Comparison of ENCODE assay signal across 26 cellular contexts in the genomic region with DNA sequence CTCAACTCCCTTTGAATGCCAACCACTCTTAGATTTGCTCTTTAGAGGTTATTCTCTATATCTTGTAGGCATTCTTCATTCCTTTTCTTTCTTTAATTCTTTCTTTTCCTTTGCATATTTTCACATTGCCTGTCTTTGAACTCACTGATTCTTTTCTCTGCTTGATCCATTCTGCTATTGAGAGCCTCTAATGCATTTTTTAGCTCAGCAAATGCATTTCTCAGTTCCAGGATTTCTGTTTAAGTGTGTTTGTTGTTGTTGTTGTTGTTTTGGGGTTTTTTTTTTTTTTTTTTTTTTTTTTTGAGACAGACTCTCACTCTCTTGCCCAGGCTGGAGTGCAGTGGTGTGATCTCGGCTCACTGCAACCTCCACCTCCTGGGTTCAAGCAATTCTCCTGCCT.
"Had no signal": no experiment of that assay in that cellular context is flagged by ENCODE, and none has a peak within 500 bp of the region (broad histone marks: within the 10 kb centered on the region; RNA-seq: fewer than 3 reads in every experiment).

No MANE protein-coding gene starts in this region.

- H3K4me1 ChIP-seq: esophagus squamous epithelium, gastrocnemius medialis, heart left ventricle, parathyroid adenoma, right atrium auricular region, sigmoid colon, stomach, thyroid gland, vagina had no signal

- DNase-seq: cortex of kidney; effector memory CD8-positive, alpha-beta T cell; erythroblast; esophagus squamous epithelium; foreskin fibroblast; gastrocnemius medialis; heart left ventricle; kidney; naive B cell; sigmoid colon; stimulated activated CD4-positive, alpha-beta T cell treated with anti-CD3 and anti-CD28 coated beads, Interleukin-2, amount 100 ng/mL, for 24 hours; stimulated activated CD4-positive, alpha-beta T cell treated with anti-CD3 and anti-CD28 coated beads, Interleukin-4, amount 100 ng/mL, for 24 hours; stimulated activated naive CD4-positive, alpha-beta T cell treated with Interleukin-2 at 50 U/mL for 16 hours; stomach; thyroid gland; trophoblast cell had no signal

- H3K4me2 ChIP-seq: hepatocyte had no signal

- H3K9ac ChIP-seq: parathyroid adenoma had no signal

- H3K9me3 ChIP-seq: esophagus squamous epithelium, gastrocnemius medialis, sigmoid colon, thyroid gland, vagina had no signal

- FAIRE-seq: endometrium, kidney had no signal

- H3K79me2 ChIP-seq: hepatocyte, parathyroid adenoma had no signal

- H3K27ac ChIP-seq: esophagus squamous epithelium, gastrocnemius medialis, heart left ventricle, hepatocyte, neutrophil, parathyroid adenoma, right atrium auricular region, sigmoid colon, stomach, thyroid gland, vagina had no signal

- H3K36me3 ChIP-seq: esophagus squamous epithelium, gastrocnemius medialis, heart left ventricle, neutrophil, right atrium auricular region, sigmoid colon, stomach, thyroid gland, vagina had no signal

- H3K4me3 ChIP-seq: esophagus squamous epithelium, gastrocnemius medialis, heart left ventricle, hepatocyte, lung, right atrium auricular region, sigmoid colon, stomach, thyroid gland, vagina had no signal

- ATAC-seq: effector memory CD8-positive, alpha-beta T cell; gastrocnemius medialis; heart left ventricle; left lobe of liver; natural killer cell treated with Interleukin-12 subunit alpha and Interleukin-12 subunit beta and Interleukin-15 and Interleukin-18, amount 100 ng/mL, for 72 hours; stimulated activated effector memory CD8-positive, alpha-beta T cell treated with anti-CD3 and anti-CD28 coated beads, Interleukin-12 subunit alpha, Interleukin-12 subunit beta, amount 100 ng/mL, for 72 hours had no signal

- H3K27me3 ChIP-seq: esophagus squamous epithelium, gastrocnemius medialis, heart left ventricle, hepatocyte, neutrophil, right atrium auricular region, sigmoid colon, stomach, thyroid gland, vagina had no signal

- H2AFZ ChIP-seq: hepatocyte, parathyroid adenoma had no signal
